ENCODE assay signal across 11 cellular contexts in genomic region chr12:94805749-94806148, GRCh38.
DNase-seq lines count a peak whose midpoint lies in the region; ATAC-seq, FAIRE-seq and TF ChIP-seq lines count a peak whose summit lies in the region.
"Had no signal": no experiment of that assay in that cellular context is flagged by ENCODE, and none has a peak within 500 bp of the region (broad histone marks: within the 10 kb centered on the region; RNA-seq: fewer than 3 reads in every experiment).

No MANE protein-coding gene starts in this region.

- intact Hi-C loops in GM12878 (cut with micrococcal nuclease; ENCODE audit: unreplicated experiment) (no loop called here), mucosa of descending colon (cut with DNase I, micrococcal nuclease) (no loop called here)

- H3K27ac ChIP-seq in BLaER1 treated with 17β-estradiol and CSF1 and Interleukin-3, amounts not matched to agents 10 nM and 100 nM: peak overlapping the region in 10 of 11 experiments; percentile 68 to 85 (median 73); a peak in 20 of 22 replicates
- H3K27ac ChIP-seq in GM12878 (ENCODE audit: control insufficient read depth, insufficient read depth) (no peak overlapping the region; the same call in 1 of the 2 replicates), mesenchymal stem cell (ENCODE audit: low read length, poor library complexity, severe bottlenecking) (peak overlapping the region; percentile 72), caudate nucleus (ENCODE audit: low read depth, low read length) (no peak overlapping the region)
- H3K27ac ChIP-seq: suprapubic skin had no signal

- H3K27ac Mint-ChIP-seq in type B pancreatic cell: no peak overlapping the region

- no peak for FAIRE-seq in GM12878 (lab: Jason Lieb, UNC)

- no peak overlapping the region for H3K18ac ChIP-seq in mesenchymal stem cell (ENCODE audit: low read depth in 1 of 2, low read length in 2 of 2)

- H3K36me3 Mint-ChIP-seq in type B pancreatic cell: no peaks in the 10 kb centered on the region

- H4K8ac ChIP-seq in mesenchymal stem cell (ENCODE audit: low read length): no peak overlapping the region

- peak overlapping the region; percentile 39 to 80 (median 64); a peak in 20 of 22 replicates for H3K4me2 ChIP-seq in BLaER1 treated with 17β-estradiol and CSF1 and Interleukin-3, amounts not matched to agents 10 nM and 100 nM
- H3K4me2 ChIP-seq in GM12878 (ENCODE audit: control insufficient read depth, insufficient read depth) (no peak overlapping the region), mesenchymal stem cell (ENCODE audit: low read length, poor library complexity, severe bottlenecking) (no peak overlapping the region)

- H3K4me3 Mint-ChIP-seq in type B pancreatic cell: no peak overlapping the region

- WGBS in GM12878 (ENCODE audit: insufficient coverage, insufficient replicate concordance, low lambda C conversion rate, missing lambda C conversion rate): 97% methylated on average over 2 of the region's 2 CpGs
- 57% methylated on average over 1 of the region's 2 CpGs for WGBS in mesenchymal stem cell

- peaks cover 43% of the 10 kb centered on the region for H3K27me3 Mint-ChIP-seq in type B pancreatic cell

- H3K79me2 ChIP-seq in GM12878 (ENCODE audit: control insufficient read depth, insufficient read depth, low read length): peaks cover 93% of the 10 kb centered on the region

- POLR2A ChIA-PET in GM12878 (lab: Charles Lee): interaction anchor here (0.9 to 1.2 kb wide), 2 partner anchors 12 to 65 kb away, joined by 3 read pairs; no protein-coding TSS in a partner anchor

- BruUV-seq in GM12878 (replicated peaks; lab: Mats Ljungman, UMichigan): no TSS peak

- peaks cover 11 to 51% (median 23%) of the 10 kb centered on the region in 10 experiments for H3K4me1 ChIP-seq in BLaER1 treated with 17β-estradiol and CSF1 and Interleukin-3, amounts not matched to agents 10 nM and 100 nM
- H3K4me1 ChIP-seq in GM12878 (ENCODE audit: control insufficient read depth, insufficient read depth, low read length) (peaks cover 19% of the 10 kb centered on the region), mesenchymal stem cell (ENCODE audit: control insufficient read depth, insufficient read depth, low read depth, low read length) (peaks cover 2% of the 10 kb centered on the region), mucosa of descending colon (ENCODE audit: low read depth) (no peaks in the 10 kb centered on the region)
- H3K4me1 ChIP-seq: suprapubic skin had no signal

- H4K20me1 ChIP-seq in BLaER1 treated with 17β-estradiol and CSF1 and Interleukin-3, amounts not matched to agents 10 nM and 100 nM: no peaks in the 10 kb centered on the region
- no peaks in the 10 kb centered on the region for H4K20me1 ChIP-seq in GM12878 (ENCODE audit: control insufficient read depth, insufficient read depth)

- no peak overlapping the region for H2BK5ac ChIP-seq in mesenchymal stem cell (ENCODE audit: low read depth, low read length, poor library complexity, severe bottlenecking)

- no peak overlapping the region for H2BK15ac ChIP-seq in mesenchymal stem cell (ENCODE audit: low read depth, poor library complexity, severe bottlenecking)

- H2AFZ ChIP-seq in GM12878 (ENCODE audit: control insufficient read depth, low read depth, low read length): no peak overlapping the region
- H2AFZ ChIP-seq in mesenchymal stem cell (ENCODE audit: low read depth, low read length): no peak overlapping the region

- peak; percentile 42 for ATAC-seq in HG03469 (IDR thresholded peaks at IDR 0.05; ENCODE audit: unreplicated experiment)
- ATAC-seq in GM12878: peak; percentile 80
- no peak for ATAC-seq in mucosa of descending colon

- no peak overlapping the region for H3K23ac ChIP-seq in mesenchymal stem cell (ENCODE audit: low read length in 2 of 2)

- no peaks in the 10 kb centered on the region for H3K36me3 ChIP-seq in BLaER1 treated with 17β-estradiol and CSF1 and Interleukin-3, amounts not matched to agents 10 nM and 100 nM
- H3K36me3 ChIP-seq in GM12878 (ENCODE audit: control insufficient read depth in 2 of 2, insufficient read depth in 2 of 2, low read length in 1 of 2) (peaks cover 7 to 29% of the 10 kb centered on the region in 2 experiments), mesenchymal stem cell (ENCODE audit: control insufficient read depth in 1 of 2, insufficient read depth in 2 of 2, low read depth in 1 of 2, low read length in 2 of 2) (no peaks in the 10 kb centered on the region), mucosa of descending colon (ENCODE audit: low read depth) (no peaks in the 10 kb centered on the region)
- H3K36me3 ChIP-seq: suprapubic skin had no signal

- H3K9me3 Mint-ChIP-seq in type B pancreatic cell: no peaks in the 10 kb centered on the region

- H3K9me3 ChIP-seq in BLaER1 treated with 17β-estradiol and CSF1 and Interleukin-3, amounts not matched to agents 10 nM and 100 nM (replicated peaks in 1 of 11): peaks cover 3 to 22% (median 8%) of the 10 kb centered on the region in 11 experiments
- H3K9me3 ChIP-seq in GM12878 (replicated peaks; ENCODE audit: control insufficient read depth, insufficient read depth, low read length): peaks cover 39% of the 10 kb centered on the region
- peaks cover 21% of the 10 kb centered on the region for H3K9me3 ChIP-seq in mesenchymal stem cell (ENCODE audit: control insufficient read depth, low read length)
- no peaks in the 10 kb centered on the region for H3K9me3 ChIP-seq in mucosa of descending colon
- H3K9me3 ChIP-seq: suprapubic skin had no signal

- no peak for TF ChIP-seq EP300 in GM12878 (IDR thresholded peaks at IDR 0.05; ENCODE audit: borderline replicate concordance in 1 of 2, control insufficient read depth in 1 of 2, low read depth in 2 of 2, low read length in 2 of 2)

- no peak overlapping the region for H3K14ac ChIP-seq in mesenchymal stem cell (ENCODE audit: low read length in 2 of 2)

- TF ChIP-seq RAD21 in GM12878 (IDR thresholded peaks at IDR 0.05; ENCODE audit: insufficient read depth, low read depth, low read length): no peak

- H3K79me1 ChIP-seq in mesenchymal stem cell (replicated peaks; ENCODE audit: low read length, poor library complexity, severe bottlenecking): no peaks in the 10 kb centered on the region

- DNase-seq in GM12878 (ENCODE audit: low read depth, low spot score) (no peak), mesenchymal stem cell (peak; percentile 68), caudate nucleus (lab: John Stamatoyannopoulos, UW) (no peak), type B pancreatic cell (ENCODE audit: extremely low spot score, unreplicated experiment) (no peak), COLO668 (lab: John Stamatoyannopoulos, UW; ENCODE audit: unreplicated experiment) (no peak), mucosa of descending colon (no peak)
- DNase-seq: MM.1S, SHP77 had no signal

- no peak for TF ChIP-seq CTCF in GM12878 (IDR thresholded peaks at IDR 0.05 in 2 of 3, conservative IDR thresholded peaks at IDR 0.05 in 1 of 3; ENCODE audit: control insufficient read depth in 2 of 3, extremely low read depth in 1 of 3, insufficient read depth in 1 of 3, low read depth in 3 of 3, low read length in 3 of 3)
- no peak for TF ChIP-seq CTCF in type B pancreatic cell (conservative IDR thresholded peaks at IDR 0.05)
- no peak for TF ChIP-seq CTCF in mucosa of descending colon (IDR thresholded peaks at IDR 0.05)

- no peak overlapping the region for H2AK5ac ChIP-seq in mesenchymal stem cell (ENCODE audit: low read length, severe bottlenecking)

- TF ChIP-seq POLR2A in GM12878 (IDR thresholded peaks at IDR 0.05; ENCODE audit: low read depth, low read length): no peak

- CTCF ChIA-PET in GM12878 (lab: Yijun Ruan, JAX): no interaction called here

- H2BK12ac ChIP-seq in mesenchymal stem cell (ENCODE audit: low read length in 2 of 2): no peak overlapping the region

- peaks cover 4% of the 10 kb centered on the region for H3K4me1 Mint-ChIP-seq in type B pancreatic cell (ENCODE audit: unreplicated experiment)

- no peak overlapping the region for H3K4me3 ChIP-seq in BLaER1 treated with 17β-estradiol and CSF1 and Interleukin-3, amounts not matched to agents 10 nM and 100 nM
- H3K4me3 ChIP-seq in GM12878 (no peak overlapping the region), mesenchymal stem cell (ENCODE audit: insufficient read depth in 1 of 2, low read depth in 1 of 2, low read length in 2 of 2) (no peak overlapping the region), mucosa of descending colon (no peak overlapping the region)
- H3K4me3 ChIP-seq: suprapubic skin had no signal

- RAD21 ChIA-PET in GM12878 (lab: Charles Lee; ENCODE audit: unreplicated experiment): no interaction called here

- H3K27me3 ChIP-seq in BLaER1 treated with 17β-estradiol and CSF1 and Interleukin-3, amounts not matched to agents 10 nM and 100 nM: no peaks in the 10 kb centered on the region
- no peaks in the 10 kb centered on the region for H3K27me3 ChIP-seq in GM12878 (replicated peaks in 1 of 2; ENCODE audit: control insufficient read depth in 2 of 2, insufficient read depth in 2 of 2, low read length in 1 of 2)
- peaks cover 0 to 6% of the 10 kb centered on the region in 2 experiments for H3K27me3 ChIP-seq in mesenchymal stem cell (ENCODE audit: control insufficient read depth in 1 of 2, insufficient read depth in 1 of 2, low read length in 2 of 2)
- H3K27me3 ChIP-seq: suprapubic skin had no signal

- no peak overlapping the region for H2BK120ac ChIP-seq in mesenchymal stem cell (ENCODE audit: low read depth, low read length)

- in situ Hi-C loops in GM12878 (cut with MboI): loop anchor here (25.0 kb wide), 1 partner anchor 1843 kb away; no protein-coding TSS in a partner anchor

- no peak overlapping the region for H4K91ac ChIP-seq in mesenchymal stem cell (ENCODE audit: low read length)

- SMC1A ChIA-PET in GM12878 (lab: Charles Lee; ENCODE audit: uncharacterized antibody, unreplicated experiment): interaction anchor here (0.7 to 1.0 kb wide), 3 partner anchors 33 to 227 kb away, joined by 3 read pairs; no protein-coding TSS in a partner anchor

- H3K9ac ChIP-seq in BLaER1 treated with 17β-estradiol and CSF1 and Interleukin-3, amounts not matched to agents 10 nM and 100 nM: peak overlapping the region in 5 of 11 experiments; percentile 4 to 47 (median 27); a peak in 6 of 22 replicates
- H3K9ac ChIP-seq in GM12878 (ENCODE audit: control insufficient read depth, insufficient read depth, low read length) (no peak overlapping the region), mesenchymal stem cell (ENCODE audit: low read length) (no peak overlapping the region)

- no peak overlapping the region for H3K4ac ChIP-seq in mesenchymal stem cell (ENCODE audit: low read depth in 1 of 2, low read length in 2 of 2)

TF ChIP-seq in GM12878, 131 proteins besides CTCF, POLR2A, EP300 and RAD21 (continues in another document):
- 0 out of 2 replicates have a peak, but pooled peaks have one; percentile 33 for TF ChIP-seq JUNB (IDR thresholded peaks at IDR 0.05)
- TF ChIP-seq EED (IDR thresholded peaks at IDR 0.05; ENCODE audit: low read depth): peak; percentile 50; the same call in 1 of the 2 replicates
- peak; percentile 46; the same call in 1 of the 2 replicates for TF ChIP-seq CREM (IDR thresholded peaks at IDR 0.05; ENCODE audit: low read depth)

Comparison
In these comparisons a context has a peak if more than half of its experiments do, and no peak if none do; other contexts are left out.
1. H3K27ac ChIP-seq: peak in BLaER1 treated with 17β-estradiol and CSF1 and Interleukin-3, amounts not matched to agents 10 nM and 100 nM (10 of 11) and mesenchymal stem cell (single experiment); none in GM12878 (single experiment) and caudate nucleus (single experiment).
2. H3K4me2 ChIP-seq: peak in BLaER1 treated with 17β-estradiol and CSF1 and Interleukin-3, amounts not matched to agents 10 nM and 100 nM (11 of 11); none in GM12878 (single experiment) and mesenchymal stem cell (single experiment).